In genomic region chr5:134512661-134512999, GRCh38 we compare ENCODE assay signal across 10 cellular contexts. TPM values are rescaled to one million over a fixed set of nuclear protein-coding genes. Genes with fewer than 3 reads are reported as not detected.
DNase-seq lines count a peak whose midpoint lies in the region; ATAC-seq and TF ChIP-seq lines count a peak whose summit lies in the region.
"Had no signal": no experiment of that assay in that cellular context is flagged by ENCODE, and none has a peak within 500 bp of the region (broad histone marks: within the 10 kb centered on the region; RNA-seq: fewer than 3 reads in every experiment).

No MANE protein-coding gene starts in this region.

- H3K27me3 ChIP-seq in HUES48 (ENCODE audit: control insufficient read depth, insufficient read depth, low read length) (no peaks in the 10 kb centered on the region), left lung (no peaks in the 10 kb centered on the region), smooth muscle cell (ENCODE audit: low read depth) (no peaks in the 10 kb centered on the region)

- H2AFZ ChIP-seq in smooth muscle cell (ENCODE audit: low read depth), result peak overlapping the region; percentile 70

- no peaks in the 10 kb centered on the region for H3K36me3 Mint-ChIP-seq in T-helper 17 cell (ENCODE audit: low read depth)

- H3K36me3 ChIP-seq in HUES48 (ENCODE audit: control insufficient read depth, insufficient read depth, low read length) (no peaks in the 10 kb centered on the region), left lung (no peaks in the 10 kb centered on the region), smooth muscle cell (ENCODE audit: low read depth) (no peaks in the 10 kb centered on the region)

- H4K20me1 ChIP-seq in smooth muscle cell (ENCODE audit: low read depth), result no peaks in the 10 kb centered on the region

- peak overlapping the region; percentile 95 for H3K27ac ChIP-seq in HUES48 (ENCODE audit: low read depth, low read length)
- H3K27ac ChIP-seq in left lung, result peak overlapping the region; percentile 55 to 66
- no peak overlapping the region for H3K27ac ChIP-seq in smooth muscle cell (ENCODE audit: low read depth)

- TF ChIP-seq CTCF in left lung (IDR thresholded peaks at IDR 0.05) (no peak), smooth muscle cell (IDR thresholded peaks at IDR 0.05; ENCODE audit: borderline replicate concordance, insufficient read depth, poor library complexity, severe bottlenecking) (no peak)

- peak overlapping the region; percentile 67 for H3K27ac Mint-ChIP-seq in T-helper 17 cell

- H3K27me3 Mint-ChIP-seq in T-helper 17 cell, result no peaks in the 10 kb centered on the region

- H3K4me3 ChIP-seq in HUES48 (ENCODE audit: low read depth, low read length), result no peak overlapping the region
- no peak overlapping the region for H3K4me3 ChIP-seq in left lung
- H3K4me3 ChIP-seq in smooth muscle cell, result no peak overlapping the region

- H3K9ac ChIP-seq in HUES48 (ENCODE audit: low read depth, low read length) (peak overlapping the region; percentile 52), smooth muscle cell (ENCODE audit: low read depth) (no peak overlapping the region)

- no peak for DNase-seq in T-helper 17 cell
- DNase-seq in left lung, result no peak
- no peak for DNase-seq in smooth muscle cell (lab: John Stamatoyannopoulos, UW; ENCODE audit: unreplicated experiment)
- DNase-seq in ecto neural progenitor cell (ENCODE audit: low spot score), result no peak
- DNase-seq in NCI-H1092 (lab: John Stamatoyannopoulos, UW), result no peak
- DNase-seq in NCI-H1694 treated with DMSO at 0.1 percent for 48 hours (lab: John Stamatoyannopoulos, UW), result no peak
- DNase-seq: amniotic stem cell; effector CD4-positive, alpha-beta T cell; MM.1S had no signal

- intact Hi-C loops in left lung (cut with DNase I), result no loop called here

- no peak for ATAC-seq in T-helper 17 cell
- no peak for ATAC-seq in left lung

- no peak overlapping the region for H3K4me3 Mint-ChIP-seq in T-helper 17 cell

- H3K4me1 Mint-ChIP-seq in T-helper 17 cell, result peaks cover 3% of the 10 kb centered on the region

- H3F3A ChIP-seq in smooth muscle cell (ENCODE audit: low read depth), result peaks cover 7% of the 10 kb centered on the region

- H3K79me2 ChIP-seq in smooth muscle cell (ENCODE audit: low read depth), result no peaks in the 10 kb centered on the region

- 87% methylated on average over 5 of the region's 5 CpGs for WGBS in smooth muscle cell (ENCODE audit: low lambda C conversion rate)

- no peaks in the 10 kb centered on the region for H3K9me3 ChIP-seq in HUES48 (ENCODE audit: control insufficient read depth, insufficient read depth, low read length)
- no peaks in the 10 kb centered on the region for H3K9me3 ChIP-seq in T-helper 17 cell (ENCODE audit: control insufficient read depth, low read length, poor library complexity, severe bottlenecking)
- no peaks in the 10 kb centered on the region for H3K9me3 ChIP-seq in left lung
- no peaks in the 10 kb centered on the region for H3K9me3 ChIP-seq in smooth muscle cell (replicated peaks; ENCODE audit: low read depth)

- H3K4me2 ChIP-seq in smooth muscle cell, result no peak overlapping the region

- H3K4me1 ChIP-seq in HUES48 (ENCODE audit: control insufficient read depth, insufficient read depth, low read length) (peaks cover 24% of the 10 kb centered on the region), left lung (peaks cover 10 to 14% of the 10 kb centered on the region in 2 donors), smooth muscle cell (ENCODE audit: low read depth) (peaks cover 11% of the 10 kb centered on the region)

RNA-seq across cellular contexts. Expression of gene JADE2, which starts 12.8 kb away (rescaled TPM):
- total RNA-seq in T-helper 17 cell (100 to 1,000 TPM; 129 to 138 TPM), left lung (10 to 100 TPM; 36.8 to 51.1 TPM), smooth muscle cell (5.0 and 18.0 TPM in 2 replicates)
- polyA plus RNA-seq in smooth muscle cell, result 4.3 and 5.5 TPM in 2 replicates
